In genomic region chr18:32956591-32957310, GRCh38 we compare ENCODE assay signal across 13 cellular contexts.
A peak's percentile ranks its signal among the peaks of the same experiment; 100 is the strongest.
DNase-seq lines count a peak whose midpoint lies in the region; ATAC-seq and TF ChIP-seq lines count a peak whose summit lies in the region.
"Had no signal": no experiment of that assay in that cellular context is flagged by ENCODE, and none has a peak within 500 bp of the region (broad histone marks: within the 10 kb centered on the region; RNA-seq: fewer than 3 reads in every experiment).

No MANE protein-coding gene starts in this region.

- no peak overlapping the region for H3K4me3 ChIP-seq in AG10803 (ENCODE audit: low read length)
- H3K4me3 ChIP-seq: stomach had no signal

- DNase-seq in AG10803 (ENCODE audit: low read depth) (peak; percentile 7), NCI-H69 (lab: John Stamatoyannopoulos, UW) (peak; percentile 69), dermis blood vessel endothelial cell (peak; percentile 41), myocyte (ENCODE audit: low read depth) (peak; percentile 71), NCI-H345 treated with DMSO at 0.1 percent for 48 hours (lab: John Stamatoyannopoulos, UW; ENCODE audit: unreplicated experiment) (no peak)
- DNase-seq: activated naive CD8-positive, alpha-beta T cell treated with anti-CD3 and anti-CD28 coated beads for 36 hours; effector memory CD8-positive, alpha-beta T cell; GF-D8; NCI-H524 treated with DMSO at 0.1 percent for 48 hours; stomach had no signal

- ATAC-seq in HG03432 (IDR thresholded peaks at IDR 0.05; ENCODE audit: unreplicated experiment) (no peak), HG03342 (IDR thresholded peaks at IDR 0.05; ENCODE audit: unreplicated experiment) (no peak), GM18519 (IDR thresholded peaks at IDR 0.05; ENCODE audit: low FRiP score, unreplicated experiment) (no peak)
- ATAC-seq: effector memory CD8-positive, alpha-beta T cell had no signal

- TF ChIP-seq CTCF in AG10803 (conservative IDR thresholded peaks at IDR 0.05; ENCODE audit: low read length) = peak; percentile 10; the same call in 1 of the 2 replicates
